Comparison of ENCODE assay signal across 12 cellular contexts in genomic region chr11:118264568-118265470, GRCh38. TPM values are rescaled to one million over a fixed set of nuclear protein-coding genes. Genes with fewer than 3 reads are reported as not detected.
A peak's percentile ranks its signal among the peaks of the same experiment; 100 is the strongest.
DNase-seq lines count a peak whose midpoint lies in the region; ATAC-seq, FAIRE-seq and TF ChIP-seq lines count a peak whose summit lies in the region.
"Had no signal": no experiment of that assay in that cellular context is flagged by ENCODE, and none has a peak within 500 bp of the region (broad histone marks: within the 10 kb centered on the region; RNA-seq: fewer than 3 reads in every experiment).

No MANE protein-coding gene starts in this region.

- H3K4me1 Mint-ChIP-seq in Caco-2 (ENCODE audit: low read depth, unreplicated experiment), result peaks cover 15% of the 10 kb centered on the region

- H3K4me3 Mint-ChIP-seq in Caco-2 (ENCODE audit: unreplicated experiment), result peak overlapping the region; percentile 91

- no peak for ATAC-seq in Panc1
- no peak for ATAC-seq in pancreas
- ATAC-seq in HG02852 (IDR thresholded peaks at IDR 0.05; ENCODE audit: unreplicated experiment), result no peak
- ATAC-seq in HG03565 (IDR thresholded peaks at IDR 0.05; ENCODE audit: unreplicated experiment), result no peak

- POLR2A ChIA-PET in Caco-2 (lab: Charles Lee) (interaction anchor here (0.5 to 2.4 kb wide), 10 partner anchors 9 to 141 kb away, joined by 3 to 24 read pairs (median 4); partner anchors contain the start of gene MPZL3), Panc1 (lab: Charles Lee) (no interaction called here)

- peak overlapping the region; percentile 83 for H3K4me3 ChIP-seq in Caco-2 (ENCODE audit: low read depth, low read length)
- peak overlapping the region; percentile 25 to 27; a peak in 3 of 4 replicates for H3K4me3 ChIP-seq in Panc1 (ENCODE audit: low read depth in 2 of 2, low read length in 2 of 2)
- peak overlapping the region; percentile 62 to 83 for H3K4me3 ChIP-seq in esophagus (ENCODE audit: low read depth in 1 of 2, low read length in 2 of 2)
- H3K4me3 ChIP-seq in pancreas, result peak overlapping the region in 3 of 4 donors; percentile 15 to 57 (median 38)

- peaks cover 27% of the 10 kb centered on the region for H3K36me3 Mint-ChIP-seq in Caco-2 (ENCODE audit: insufficient read depth, unreplicated experiment)

- DNase-seq in Caco-2 (no peak), Panc1 (ENCODE audit: low read depth, low spot score) (no peak), pancreas (no peak), Ammon's horn (ENCODE audit: low spot score) (no peak)
- no peak for DNase-seq in activated effector memory CD4-positive, alpha-beta T cell treated with Interleukin-2 at 50 U/mL for 16 hours
- DNase-seq: cerebellar nuclear complex, GDM1, NCI-H2107 had no signal

- no peak overlapping the region for H3K27ac ChIP-seq in Panc1 (ENCODE audit: low read length)
- H3K27ac ChIP-seq in esophagus (ENCODE audit: low read depth in 2 of 2, low read length in 1 of 2), result peak overlapping the region; percentile 86
- peak overlapping the region; percentile 56 to 93 (median 87) for H3K27ac ChIP-seq in pancreas

- TF ChIP-seq CTCF in Caco-2 (IDR thresholded peaks at IDR 0.05; ENCODE audit: insufficient read depth in 1 of 2, low read depth in 1 of 2, low read length in 1 of 2, severe bottlenecking in 1 of 2, unreplicated experiment in 1 of 2) (no peak), Panc1 (IDR thresholded peaks at IDR 0.05) (no peak), pancreas (IDR thresholded peaks at IDR 0.05) (no peak)

- BruUV-seq in Caco-2 (replicated peaks; lab: Mats Ljungman, UMichigan), result TSS peak; percentile 59
- no TSS peak for BruUV-seq in Panc1 (replicated peaks; lab: Mats Ljungman, UMichigan)

- in situ Hi-C loops in Panc1 (cut with HindIII; ENCODE audit: low pct_unique_long_range_greater_than_20kb, low sequenced_read_pairs), result no loop called here

- no peaks in the 10 kb centered on the region for H3K9me3 Mint-ChIP-seq in Caco-2 (ENCODE audit: unreplicated experiment)

- intact Hi-C loops in Caco-2 (cut with micrococcal nuclease; ENCODE audit: unreplicated experiment) (loop anchor here (1.0 to 2.0 kb wide), 7 partner anchors 13 to 86 kb away; partner anchors contain the start of gene MPZL3), Panc1 (cut with micrococcal nuclease; ENCODE audit: unreplicated experiment) (no loop called here), pancreas (cut with DNase I) (no loop called here)

- H3K27me3 ChIP-seq in Caco-2 (replicated peaks; ENCODE audit: control insufficient read depth, insufficient read depth, low read length) (no peaks in the 10 kb centered on the region), Panc1 (ENCODE audit: control insufficient read depth, insufficient read depth, low read length) (peaks cover 26% of the 10 kb centered on the region), esophagus (ENCODE audit: control insufficient read depth in 1 of 2, insufficient read depth in 2 of 2, low read length in 2 of 2) (no peaks in the 10 kb centered on the region), pancreas (no peaks in the 10 kb centered on the region)

- H3K9me3 ChIP-seq in Caco-2 (no peaks in the 10 kb centered on the region), Panc1 (ENCODE audit: control insufficient read depth, insufficient read depth, low read depth, low read length) (no peaks in the 10 kb centered on the region), esophagus (ENCODE audit: control insufficient read depth in 2 of 2, insufficient read depth in 1 of 2, low read depth in 1 of 2, low read length in 1 of 2) (no peaks in the 10 kb centered on the region), pancreas (no peaks in the 10 kb centered on the region)

- WGBS in esophagus, 2 donors, result 34 to 48% methylated on average over 14 of the region's 14 CpGs
- 47 to 48% methylated on average over 14 of the region's 14 CpGs for WGBS in pancreas, 2 donors

- H3K27me3 Mint-ChIP-seq in Caco-2 (ENCODE audit: insufficient read depth, unreplicated experiment), result no peaks in the 10 kb centered on the region

- CTCF ChIA-PET in Caco-2 (lab: Charles Lee) (interaction anchor here (0.6 to 3.0 kb wide), 15 partner anchors 10 to 112 kb away, joined by 3 to 34 read pairs (median 6); partner anchors contain the start of genes MPZL3 and UBE4A), Panc1 (lab: Charles Lee) (interaction anchor here (0.6 to 0.8 kb wide), 2 partner anchors 12 to 67 kb away, joined by 3 to 7 read pairs; no protein-coding TSS in a partner anchor)

- peak overlapping the region; percentile 96 for H3K27ac Mint-ChIP-seq in Caco-2 (ENCODE audit: unreplicated experiment)

- H3K4me1 ChIP-seq in Caco-2, result peaks cover 23% of the 10 kb centered on the region; the same call in 1 of the 2 replicates
- peaks cover 8% of the 10 kb centered on the region; the same call in 1 of the 2 replicates for H3K4me1 ChIP-seq in Panc1 (ENCODE audit: control insufficient read depth, insufficient read depth, low read length)
- peaks cover 0 to 5% of the 10 kb centered on the region in 2 donors for H3K4me1 ChIP-seq in esophagus (ENCODE audit: control insufficient read depth in 2 of 2, insufficient read depth in 2 of 2, low read length in 1 of 2)
- peaks cover 0 to 17% (median 0%) of the 10 kb centered on the region in 3 donors for H3K4me1 ChIP-seq in pancreas

- FAIRE-seq in pancreas (lab: Jason Lieb, UNC), result no peak

- H3K36me3 ChIP-seq in Caco-2 (ENCODE audit: control insufficient read depth, insufficient read depth, low read length) (peaks cover 16% of the 10 kb centered on the region), Panc1 (ENCODE audit: control insufficient read depth, insufficient read depth, low read length) (no peaks in the 10 kb centered on the region; the same call in 1 of the 2 replicates), esophagus (ENCODE audit: control insufficient read depth in 2 of 2, insufficient read depth in 2 of 2, low read length in 1 of 2) (peaks cover 0 to 6% of the 10 kb centered on the region in 2 donors), pancreas (no peaks in the 10 kb centered on the region)

RNA-seq across cellular contexts. Expression of gene MPZL2, which starts 0.7 kb away (rescaled TPM):
- 69.9 and 80.2 TPM in 2 replicates for total RNA-seq in Caco-2 (2022)
- total RNA-seq in Panc1 (2021; ENCODE audit: unreplicated experiment), result 1.8 TPM
- 0.55 TPM for polyA plus RNA-seq in Panc1 (2012; ENCODE audit: insufficient read length)
- polyA plus RNA-seq in esophagus, result 100 to 1,000 TPM; 150 to 185 TPM
- 10 to 100 TPM in 4 of 6 donors, 1 to 10 TPM in 2; 6.0 to 20.7 (median 13.8) TPM for total RNA-seq in pancreas
- 10 to 100 TPM in 1 of 2 donors, 1 to 10 TPM in 1; 8.1 to 15.6 TPM for polyA plus RNA-seq in pancreas

RNA-seq across cellular contexts. Expression of gene MPZL3, which starts 12.7 kb away (rescaled TPM):
- total RNA-seq in Caco-2 (2022) (29.6 and 31.8 TPM in 2 replicates), Panc1 (2021; ENCODE audit: unreplicated experiment) (1.0 TPM), pancreas (1 to 10 TPM; 4.4 to 8.0 (median 5.6) TPM)
- polyA plus RNA-seq in Panc1 (2012; ENCODE audit: insufficient read length), result 0.38 TPM
- polyA plus RNA-seq in esophagus (10 to 100 TPM; 18.8 to 34.1 TPM), pancreas (1 to 10 TPM; 3.8 to 5.3 TPM)

RNA-seq across cellular contexts. Expression of gene CD3E, which starts 39.7 kb away (rescaled TPM):
- total RNA-seq in Caco-2 (2022), result 0.39 TPM in 1 of 2 replicates, not detected in the other
- 0.51 TPM for total RNA-seq in Panc1 (2021; ENCODE audit: unreplicated experiment)
- not detected for polyA plus RNA-seq in Panc1 (2012; ENCODE audit: insufficient read length)
- polyA plus RNA-seq in esophagus, result 1 to 10 TPM; 4.6 to 5.1 TPM
- 1 to 10 TPM in 4 of 6 donors, under 1 TPM in 2; 0.23 to 2.1 (median 1.5) TPM for total RNA-seq in pancreas
- under 1 TPM; 0.23 to 0.73 TPM for polyA plus RNA-seq in pancreas
- total RNA-seq: lung microvascular endothelial cell had no signal

RNA-seq across cellular contexts. Expression of gene JAML, which starts 40.0 kb away (rescaled TPM):
- total RNA-seq in Caco-2 (2022) (8.9 and 12.0 TPM in 2 replicates), Panc1 (2021; ENCODE audit: unreplicated experiment) (0.39 TPM), pancreas (1 to 10 TPM in 4 of 6 donors, under 1 TPM in 2; 0.39 to 7.4 (median 1.8) TPM)
- not detected for polyA plus RNA-seq in Panc1 (2012; ENCODE audit: insufficient read length)
- polyA plus RNA-seq in esophagus (1 to 10 TPM; 6.1 to 7.0 TPM), pancreas (1 to 10 TPM; 2.1 to 2.7 TPM)
- total RNA-seq: lung microvascular endothelial cell had no signal

Comparison
In these comparisons a context has a peak if more than half of its experiments do, and no peak if none do; other contexts are left out.
1. H3K4me3 ChIP-seq: peak in every context shown above with its lines; median percentile 83 in Caco-2; 72 in esophagus; 38 in pancreas; 26 in Panc1.